In the genomic region with DNA sequence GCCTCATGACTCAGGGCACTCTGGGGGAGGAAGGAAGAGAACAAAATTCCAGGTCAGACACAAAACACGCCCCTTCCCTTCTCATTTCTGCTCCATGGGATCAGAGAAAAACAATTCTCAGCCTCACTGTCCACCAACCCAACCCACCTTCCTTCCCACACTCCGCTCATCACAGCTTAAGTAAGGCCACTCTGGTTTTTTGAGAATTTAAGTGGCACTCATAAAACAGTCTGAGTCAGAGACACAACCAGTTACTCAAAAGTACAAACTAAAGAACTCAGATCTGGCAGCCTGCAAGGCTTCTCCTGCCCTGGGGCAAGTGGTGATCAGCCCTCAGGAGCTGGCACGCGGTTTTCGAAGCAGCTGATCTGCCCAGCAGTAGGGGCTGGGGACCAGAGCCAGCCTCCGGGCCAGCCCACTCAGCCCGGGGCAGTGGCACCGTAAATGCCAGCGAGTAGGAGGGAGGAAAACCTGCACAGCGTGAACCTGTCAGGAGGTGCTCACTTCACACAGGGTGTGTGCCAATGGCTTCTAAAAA, we compare ENCODE assay signal across 15 cellular contexts. TPM values are rescaled to one million over a fixed set of nuclear protein-coding genes. Genes with fewer than 3 reads are reported as not detected.
A peak's percentile ranks its signal among the peaks of the same experiment; 100 is the strongest.
DNase-seq lines count a peak whose midpoint lies in the region; ATAC-seq, FAIRE-seq and TF ChIP-seq lines count a peak whose summit lies in the region.
"Had no signal": no experiment of that assay in that cellular context is flagged by ENCODE, and none has a peak within 500 bp of the region (broad histone marks: within the 10 kb centered on the region; RNA-seq: fewer than 3 reads in every experiment).

No MANE protein-coding gene starts in this region.

- POLR2A ChIA-PET in activated CD8-positive, alpha-beta T cell treated with anti-CD3 and anti-CD28 coated beads, Interleukin-2, amount 10 ng/mL, durations not matched to agents 7 days and 5 days (lab: Charles Lee), result no interaction called here

- no peak overlapping the region for H3K4me3 Mint-ChIP-seq in astrocyte (ENCODE audit: unreplicated experiment)
- H3K4me3 Mint-ChIP-seq in activated CD8-positive, alpha-beta T cell treated with anti-CD3 and anti-CD28 coated beads, Interleukin-2, amount 10 ng/mL, durations not matched to agents 7 days and 5 days, result no peak overlapping the region
- H3K4me3 Mint-ChIP-seq: activated CD4-positive, alpha-beta T cell treated with anti-CD3 and anti-CD28 coated beads, Interleukin-2, amount 10 ng/mL, durations not matched to agents 7 days and 5 days had no signal

- peak overlapping the region; percentile 11 for H3K9ac ChIP-seq in astrocyte (ENCODE audit: low read length)
- H3K9ac ChIP-seq: parathyroid adenoma had no signal

- no peaks in the 10 kb centered on the region for H3K79me2 ChIP-seq in astrocyte (ENCODE audit: insufficient read depth, low read length)

- FAIRE-seq in astrocyte (lab: Jason Lieb, UNC), result no peak
- FAIRE-seq: urothelium cell line had no signal

- peaks cover 33% of the 10 kb centered on the region for H3K4me1 Mint-ChIP-seq in astrocyte (ENCODE audit: low read depth, unreplicated experiment)
- H3K4me1 Mint-ChIP-seq in activated CD8-positive, alpha-beta T cell treated with anti-CD3 and anti-CD28 coated beads, Interleukin-2, amount 10 ng/mL, durations not matched to agents 7 days and 5 days (ENCODE audit: low read depth), result peaks cover 12% of the 10 kb centered on the region

- H3K4me1 ChIP-seq in astrocyte (ENCODE audit: insufficient read depth, low read length), result peaks cover 7% of the 10 kb centered on the region
- H3K4me1 ChIP-seq in prostate gland (replicated peaks), result no peaks in the 10 kb centered on the region
- H3K4me1 ChIP-seq: parathyroid adenoma had no signal

- H3K36me3 Mint-ChIP-seq in astrocyte (ENCODE audit: low read depth, unreplicated experiment), result no peaks in the 10 kb centered on the region
- H3K36me3 Mint-ChIP-seq in activated CD8-positive, alpha-beta T cell treated with anti-CD3 and anti-CD28 coated beads, Interleukin-2, amount 10 ng/mL, durations not matched to agents 7 days and 5 days (ENCODE audit: low read depth), result no peaks in the 10 kb centered on the region

- H3K4me3 ChIP-seq in astrocyte (ENCODE audit: insufficient read depth, low read depth, low read length), result no peak overlapping the region
- no peak overlapping the region for H3K4me3 ChIP-seq in prostate gland
- H3K4me3 ChIP-seq: SJCRH30 had no signal

- H3K27me3 Mint-ChIP-seq in astrocyte (ENCODE audit: low read depth, unreplicated experiment), result no peaks in the 10 kb centered on the region
- peaks cover 21% of the 10 kb centered on the region for H3K27me3 Mint-ChIP-seq in activated CD8-positive, alpha-beta T cell treated with anti-CD3 and anti-CD28 coated beads, Interleukin-2, amount 10 ng/mL, durations not matched to agents 7 days and 5 days (ENCODE audit: low read depth)

- H3K9me3 ChIP-seq in astrocyte (ENCODE audit: insufficient read depth, low read depth, low read length) (no peaks in the 10 kb centered on the region), prostate gland (no peaks in the 10 kb centered on the region)
- H3K9me3 ChIP-seq: SJCRH30 had no signal

- TF ChIP-seq POLR2A in prostate gland (IDR thresholded peaks at IDR 0.05), result no peak

- no peaks in the 10 kb centered on the region for H3K27me3 ChIP-seq in astrocyte (ENCODE audit: insufficient read depth, low read length)
- H3K27me3 ChIP-seq in prostate gland (replicated peaks; ENCODE audit: insufficient read depth), result no peaks in the 10 kb centered on the region
- H3K27me3 ChIP-seq: SJCRH30 had no signal

- ATAC-seq in GM21367 (IDR thresholded peaks at IDR 0.05; ENCODE audit: unreplicated experiment), result no peak
- ATAC-seq in activated CD8-positive, alpha-beta T cell treated with anti-CD3 and anti-CD28 coated beads, Interleukin-2, amount 10 ng/mL, durations not matched to agents 7 days and 5 days, result no peak
- no peak for ATAC-seq in HG02642 (IDR thresholded peaks at IDR 0.05; ENCODE audit: poor library complexity, unreplicated experiment)

- H3K36me3 ChIP-seq in astrocyte (ENCODE audit: insufficient read depth, low read length), result no peaks in the 10 kb centered on the region
- no peaks in the 10 kb centered on the region for H3K36me3 ChIP-seq in prostate gland
- H3K36me3 ChIP-seq: SJCRH30 had no signal

- DNase-seq in G401 (ENCODE audit: low spot score), result peak; percentile 95
- peak; percentile 70 for DNase-seq in astrocyte (ENCODE audit: low read depth)
- peak; percentile 89 for DNase-seq in cardiac septum (ENCODE audit: low spot score)
- DNase-seq in prostate gland (ENCODE audit: low spot score), result peak; percentile 13
- no peak for DNase-seq in activated CD8-positive, alpha-beta T cell treated with anti-CD3 and anti-CD28 coated beads, Interleukin-2, amount 10 ng/mL, durations not matched to agents 7 days and 5 days
- no peak for DNase-seq in SKM-1 treated with dmso at 0.1 percent for 144 hours (lab: John Stamatoyannopoulos, UW; ENCODE audit: unreplicated experiment)
- DNase-seq: activated CD4-positive, alpha-beta T cell treated with anti-CD3 and anti-CD28 coated beads, Interleukin-2, amount 10 ng/mL, durations not matched to agents 7 days and 5 days; activated naive CD4-positive, alpha-beta T cell; effector CD8-positive, alpha-beta T cell; NCI-H2029; SJCRH30 had no signal

- in situ Hi-C loops in G401 (cut with HindIII; ENCODE audit: low sequenced_read_pairs), result no loop called here

- no peaks in the 10 kb centered on the region for H3K9me3 Mint-ChIP-seq in astrocyte (ENCODE audit: unreplicated experiment)
- H3K9me3 Mint-ChIP-seq in activated CD8-positive, alpha-beta T cell treated with anti-CD3 and anti-CD28 coated beads, Interleukin-2, amount 10 ng/mL, durations not matched to agents 7 days and 5 days (ENCODE audit: insufficient read depth), result no peaks in the 10 kb centered on the region
- H3K9me3 Mint-ChIP-seq: activated CD4-positive, alpha-beta T cell treated with anti-CD3 and anti-CD28 coated beads, Interleukin-2, amount 10 ng/mL, durations not matched to agents 7 days and 5 days had no signal

- TF ChIP-seq CTCF in astrocyte (IDR thresholded peaks at IDR 0.05; ENCODE audit: insufficient read depth, low read depth, low read length) (no peak), prostate gland (IDR thresholded peaks at IDR 0.05) (no peak)

- peak overlapping the region; percentile 67 for H3K27ac Mint-ChIP-seq in astrocyte (ENCODE audit: unreplicated experiment)
- H3K27ac Mint-ChIP-seq in activated CD8-positive, alpha-beta T cell treated with anti-CD3 and anti-CD28 coated beads, Interleukin-2, amount 10 ng/mL, durations not matched to agents 7 days and 5 days, result no peak overlapping the region
- H3K27ac Mint-ChIP-seq: activated CD4-positive, alpha-beta T cell treated with anti-CD3 and anti-CD28 coated beads, Interleukin-2, amount 10 ng/mL, durations not matched to agents 7 days and 5 days had no signal

- H2AFZ ChIP-seq in astrocyte (ENCODE audit: low read depth, low read length), result no peak overlapping the region
- H2AFZ ChIP-seq: parathyroid adenoma had no signal

- intact Hi-C loops in cardiac septum (cut with DNase I), result loop anchor here (5.0 kb wide), 1 partner anchor 220 kb away; no protein-coding TSS in a partner anchor
- intact Hi-C loops in prostate gland (cut with DNase I), result no loop called here

- CTCF ChIA-PET in activated CD8-positive, alpha-beta T cell treated with anti-CD3 and anti-CD28 coated beads, Interleukin-2, amount 10 ng/mL, durations not matched to agents 7 days and 5 days (lab: Charles Lee), result interaction anchor here (1.4 kb wide), 2 partner anchors 150 to 393 kb away, joined by 3 read pairs; no protein-coding TSS in a partner anchor

- 44% methylated on average over 10 of the region's 10 CpGs for WGBS in prostate gland

- H3K27ac ChIP-seq in astrocyte (ENCODE audit: low read depth, low read length) (peak overlapping the region; percentile 22), prostate gland (no peak overlapping the region)
- H3K27ac ChIP-seq: parathyroid adenoma, SJCRH30 had no signal

- peak overlapping the region; percentile 34 for H3K4me2 ChIP-seq in astrocyte (ENCODE audit: low read length)

- H4K20me1 ChIP-seq in astrocyte (ENCODE audit: insufficient read depth, low read length), result no peaks in the 10 kb centered on the region

RNA-seq across cellular contexts. Expression of gene ABLIM1, which starts 39.1 kb away (rescaled TPM):
- total RNA-seq in G401 (2014; rRNA removed; shearing (Covaris generic)), result 1.5 and 2.1 TPM in 2 replicates
- total RNA-seq in astrocyte, result 70.0 and 70.1 TPM in 2 replicates
- 473 TPM for total RNA-seq in cardiac septum
- 100 to 1,000 TPM in 1 of 2 donors, 10 to 100 TPM in 1; 43.9 to 138 TPM for total RNA-seq in prostate gland
- total RNA-seq in activated CD8-positive, alpha-beta T cell treated with anti-CD3 and anti-CD28 coated beads, Interleukin-2, amount 10 ng/mL, durations not matched to agents 7 days and 5 days, result 10 to 100 TPM; 62.3 to 64.1 TPM

Comparison
In these comparisons a context has a peak if more than half of its experiments do, and no peak if none do; other contexts are left out.
1. DNase-seq: peak in G401 (single experiment), astrocyte (single experiment), cardiac septum (single experiment) and prostate gland (single experiment); none in activated CD8-positive, alpha-beta T cell treated with anti-CD3 and anti-CD28 coated beads, Interleukin-2, amount 10 ng/mL, durations not matched to agents 7 days and 5 days (single experiment) and SKM-1 treated with dmso at 0.1 percent for 144 hours (single experiment).
2. RNA of gene ABLIM1, which starts 39.1 kb away (total RNA-seq): 473 TPM in cardiac septum (single experiment), 43.9 to 138 TPM in prostate gland, 70.0 to 70.1 TPM in astrocyte and 62.3 to 64.1 TPM in activated CD8-positive, alpha-beta T cell treated with anti-CD3 and anti-CD28 coated beads, Interleukin-2, amount 10 ng/mL, durations not matched to agents 7 days and 5 days; 1.5 to 2.1 TPM in G401; every median in the first group is over 10 times any median in the second.